22 cellular contexts compared by ENCODE assay signal in the genomic region with DNA sequence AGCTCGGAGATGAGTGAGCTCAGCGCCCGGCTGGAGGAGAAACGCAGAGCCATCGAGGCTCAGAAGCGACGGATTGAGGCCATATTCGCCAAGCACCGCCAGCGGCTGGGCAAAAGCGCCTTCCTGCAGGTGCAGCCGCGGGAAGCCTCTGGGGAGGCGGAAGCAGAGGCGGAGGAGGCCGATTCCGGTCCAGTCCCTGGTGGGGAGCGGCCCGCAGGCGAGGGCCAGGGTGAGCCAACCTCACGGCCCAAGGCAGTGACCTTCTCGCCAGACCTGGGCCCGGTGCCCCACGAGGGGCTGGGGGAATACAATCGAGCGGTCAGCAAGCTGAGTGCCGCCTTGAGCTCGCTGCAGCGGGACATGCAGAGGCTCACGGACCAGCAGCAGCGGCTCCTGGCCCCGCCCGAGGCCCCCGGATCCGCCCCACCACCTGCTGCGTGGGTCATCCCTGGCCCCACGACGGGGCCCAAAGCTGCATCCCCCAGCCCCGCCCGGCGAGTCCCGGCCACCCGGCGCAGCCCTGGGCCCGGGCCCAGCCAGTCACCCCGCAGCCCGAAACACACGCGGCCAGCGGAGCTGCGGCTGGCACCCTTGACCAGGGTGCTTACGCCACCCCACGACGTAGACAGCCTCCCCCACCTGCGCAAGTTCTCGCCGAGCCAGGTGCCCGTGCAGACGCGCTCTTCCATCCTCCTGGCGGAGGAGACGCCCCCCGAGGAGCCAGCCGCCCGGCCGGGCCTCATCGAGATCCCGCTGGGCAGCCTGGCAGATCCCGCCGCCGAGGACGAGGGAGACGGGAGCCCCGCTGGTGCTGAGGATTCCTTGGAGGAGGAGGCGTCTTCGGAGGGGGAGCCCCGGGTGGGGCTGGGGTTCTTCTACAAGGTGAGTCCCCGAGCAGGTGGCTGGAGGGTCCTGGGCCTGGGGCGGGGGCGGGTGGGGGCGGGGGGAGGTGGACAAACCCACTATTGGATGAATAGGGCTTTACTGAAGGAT. TPM values are rescaled to one million over a fixed set of nuclear protein-coding genes. Genes with fewer than 3 reads are reported as not detected.
"Had no signal": no experiment of that assay in that cellular context is flagged by ENCODE, and none has a peak within 500 bp of the region (broad histone marks: within the 10 kb centered on the region; RNA-seq: fewer than 3 reads in every experiment).

No MANE protein-coding gene starts in this region.

- DNase-seq: activated B cell treated with CpG ODN at 0.5 μM for 24 hours; activated CD4-positive, alpha-beta memory T cell treated with anti-CD3 and anti-CD28 coated beads for 36 hours; activated CD4-positive, alpha-beta T cell treated with anti-CD3 and anti-CD28 coated beads for 1 hour; activated CD4-positive, alpha-beta T cell treated with anti-CD3 and anti-CD28 coated beads, Interleukin-2, amount 10 ng/mL, durations not matched to agents 24 days and 14 days; activated CD8-positive, alpha-beta memory T cell treated with anti-CD3 and anti-CD28 coated beads for 24 hours; activated gamma-delta T cell; activated naive CD4-positive, alpha-beta T cell treated with anti-CD3 and anti-CD28 coated beads for 36 hours; activated T-cell treated with anti-CD3 and anti-CD28 coated beads, Interleukin-2, amount 50 U/mL, for 48 hours; amygdala; Kasumi-1; NCI-H1048; NCI-H146; NCI-H187 treated with DMSO at 0.1 percent for 48 hours; NCI-H2081 treated with DMSO at 0.1 percent for 48 hours; NCI-H446; NCI-H524; T-cell; T-helper 2 cell; T1000 had no signal

- ATAC-seq: activated T-helper 17 cell treated with anti-CD3 and anti-CD28 coated beads, Interleukin-2, amount 50 U/mL, for 72 hours; T-cell had no signal

- H3K4me3 ChIP-seq: SK-N-MC had no signal

- H3K27ac ChIP-seq: SK-N-MC had no signal

RNA-seq across cellular contexts. Expression of a gene that starts 20.9 kb away (rescaled TPM):
- total RNA-seq: astrocyte had no signal
